18 cellular contexts compared by ENCODE assay signal in genomic region chr7:25887266-25887665, GRCh38.
"Had no signal": no experiment of that assay in that cellular context is flagged by ENCODE, and none has a peak within 500 bp of the region (broad histone marks: within the 10 kb centered on the region; RNA-seq: fewer than 3 reads in every experiment).

No MANE protein-coding gene starts in this region.

- H3K27ac ChIP-seq: lower lobe of right lung, neutrophil, right atrium auricular region, testis, tibial nerve had no signal

- DNase-seq: central memory CD4-positive, alpha-beta T cell; cortex of kidney; dorsolateral prefrontal cortex; effector CD8-positive, alpha-beta T cell; islet precursor cell; lower lobe of right lung; midbrain; naive B cell; posterior cingulate gyrus; stimulated activated CD4-positive, alpha-beta T cell treated with anti-CD3 and anti-CD28 coated beads, Interleukin-4, amount 100 ng/mL, for 1 hour; stimulated activated naive B cell treated with anti-CD40 and anti-IgM and Interleukin-4, amounts not matched to agents 10 μg/mL and 1 μg/mL and 100 μg/mL, for 72 hours; stimulated activated naive CD8-positive, alpha-beta T cell treated with anti-CD3 and anti-CD28 coated beads, Interleukin-15, amount 100 ng/mL, for 72 hours; testis had no signal

- ATAC-seq: left lobe of liver; stimulated activated naive B cell treated with anti-CD40 and anti-IgM and Interleukin-4, amounts not matched to agents 10 μg/mL and 1 μg/mL and 100 μg/mL, for 72 hours; stimulated activated naive CD8-positive, alpha-beta T cell treated with anti-CD3 and anti-CD28 coated beads, Interleukin-15, amount 100 ng/mL, for 72 hours had no signal

- H3K36me3 ChIP-seq: lower lobe of right lung, neutrophil, right atrium auricular region, tibial nerve had no signal

- H3K27me3 ChIP-seq: right atrium auricular region, testis had no signal

- H3K4me1 ChIP-seq: lower lobe of right lung, right atrium auricular region, testis, tibial nerve had no signal

- H3K9me3 ChIP-seq: lower lobe of right lung, neutrophil, right atrium auricular region, testis, tibial nerve had no signal

- H3K4me3 ChIP-seq: dorsolateral prefrontal cortex, lower lobe of right lung, right atrium auricular region, smooth muscle cell, testis, tibial nerve had no signal

- H3K4me2 ChIP-seq: smooth muscle cell had no signal
